Comparison of ENCODE assay signal across 9 cellular contexts in the genomic region with DNA sequence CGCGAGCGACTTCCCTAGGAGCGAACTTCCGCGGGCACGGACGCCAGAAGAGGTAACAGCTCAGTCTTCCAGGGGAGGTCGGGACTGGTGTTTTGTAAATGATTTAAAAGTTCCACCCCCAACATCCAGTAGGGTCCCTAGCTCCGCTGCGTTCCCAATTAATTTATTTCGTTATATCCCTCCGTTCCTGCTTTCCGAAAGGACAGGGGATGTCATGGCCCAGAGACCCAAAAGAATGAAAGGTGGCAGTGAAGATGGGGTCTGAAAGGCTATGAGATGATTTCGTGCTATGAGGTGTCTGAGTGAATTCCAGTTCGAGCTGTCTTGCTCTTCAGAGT.
DNase-seq lines count a peak whose midpoint lies in the region; ATAC-seq lines count a peak whose summit lies in the region.
"Had no signal": no experiment of that assay in that cellular context is flagged by ENCODE, and none has a peak within 500 bp of the region (broad histone marks: within the 10 kb centered on the region; RNA-seq: fewer than 3 reads in every experiment).

No MANE protein-coding gene starts in this region.

- H3K27me3 Mint-ChIP-seq in T-helper 2 cell treated with Interferon-gamma antibody and Interleukin-4, amounts not matched to agents 5 μg/mL and 100 μg/mL, for 36 hours (ENCODE audit: low read depth) = peaks cover 80% of the 10 kb centered on the region
- H3K27me3 Mint-ChIP-seq in activated naive CD8-positive, alpha-beta T cell = peaks cover 27% of the 10 kb centered on the region

- no peaks in the 10 kb centered on the region for H3K9me3 Mint-ChIP-seq in T-helper 2 cell treated with Interferon-gamma antibody and Interleukin-4, amounts not matched to agents 5 μg/mL and 100 μg/mL, for 36 hours
- no peaks in the 10 kb centered on the region for H3K9me3 Mint-ChIP-seq in activated naive CD8-positive, alpha-beta T cell (ENCODE audit: low read depth)
- no peaks in the 10 kb centered on the region for H3K9me3 Mint-ChIP-seq in stimulated activated effector memory CD8-positive, alpha-beta T cell treated with anti-CD3 and anti-CD28 coated beads, Interleukin-12 subunit alpha, Interleukin-12 subunit beta, amount 100 ng/mL, for 72 hours

- peaks cover 6% of the 10 kb centered on the region for H3K4me1 Mint-ChIP-seq in T-helper 2 cell treated with Interferon-gamma antibody and Interleukin-4, amounts not matched to agents 5 μg/mL and 100 μg/mL, for 36 hours (ENCODE audit: low read depth)
- H3K4me1 Mint-ChIP-seq in activated naive CD8-positive, alpha-beta T cell (ENCODE audit: low read depth) = peaks cover 5% of the 10 kb centered on the region
- peaks cover 17% of the 10 kb centered on the region for H3K4me1 Mint-ChIP-seq in stimulated activated effector memory CD8-positive, alpha-beta T cell treated with anti-CD3 and anti-CD28 coated beads, Interleukin-12 subunit alpha, Interleukin-12 subunit beta, amount 100 ng/mL, for 72 hours

- H3K4me3 Mint-ChIP-seq in T-helper 2 cell treated with Interferon-gamma antibody and Interleukin-4, amounts not matched to agents 5 μg/mL and 100 μg/mL, for 36 hours = peak overlapping the region; percentile 65
- H3K4me3 Mint-ChIP-seq in activated naive CD8-positive, alpha-beta T cell = peak overlapping the region; percentile 64
- H3K4me3 Mint-ChIP-seq in stimulated activated effector memory CD8-positive, alpha-beta T cell treated with anti-CD3 and anti-CD28 coated beads, Interleukin-12 subunit alpha, Interleukin-12 subunit beta, amount 100 ng/mL, for 72 hours = peak overlapping the region; percentile 61

- no peak overlapping the region for H3K27ac Mint-ChIP-seq in T-helper 2 cell treated with Interferon-gamma antibody and Interleukin-4, amounts not matched to agents 5 μg/mL and 100 μg/mL, for 36 hours
- H3K27ac Mint-ChIP-seq in activated naive CD8-positive, alpha-beta T cell = no peak overlapping the region
- no peak overlapping the region for H3K27ac Mint-ChIP-seq in stimulated activated effector memory CD8-positive, alpha-beta T cell treated with anti-CD3 and anti-CD28 coated beads, Interleukin-12 subunit alpha, Interleukin-12 subunit beta, amount 100 ng/mL, for 72 hours

- DNase-seq in T-helper 2 cell treated with Interferon-gamma antibody and Interleukin-4, amounts not matched to agents 5 μg/mL and 100 μg/mL, for 36 hours (ENCODE audit: low spot score) = no peak
- DNase-seq in T-helper 2 cell = no peak
- no peak for DNase-seq in stimulated activated effector memory CD8-positive, alpha-beta T cell treated with anti-CD3 and anti-CD28 coated beads, Interleukin-12 subunit alpha, Interleukin-12 subunit beta, amount 100 ng/mL, for 72 hours (ENCODE audit: low spot score in 2 of 2)
- DNase-seq in Kasumi-1 (lab: John Stamatoyannopoulos, UW) = no peak
- DNase-seq in stimulated activated CD4-positive, alpha-beta T cell treated with anti-CD3 and anti-CD28 coated beads, Interleukin-12 subunit alpha, Interleukin-12 subunit beta, amount 100 ng/mL, for 4 hours = no peak
- DNase-seq: NCI-H1694 treated with DMSO at 0.1 percent for 48 hours had no signal

- H3K4me3 ChIP-seq in iPS-11a (ENCODE audit: low read depth, low read length) = peak overlapping the region; percentile 63

- no peak for ATAC-seq in stimulated activated effector memory CD8-positive, alpha-beta T cell treated with anti-CD3 and anti-CD28 coated beads, Interleukin-12 subunit alpha, Interleukin-12 subunit beta, amount 100 ng/mL, for 72 hours
- ATAC-seq in GM19023 (IDR thresholded peaks at IDR 0.05; ENCODE audit: unreplicated experiment) = no peak

- no peaks in the 10 kb centered on the region for H3K36me3 Mint-ChIP-seq in T-helper 2 cell treated with Interferon-gamma antibody and Interleukin-4, amounts not matched to agents 5 μg/mL and 100 μg/mL, for 36 hours (ENCODE audit: low read depth)
- H3K36me3 Mint-ChIP-seq in activated naive CD8-positive, alpha-beta T cell = no peaks in the 10 kb centered on the region
- no peaks in the 10 kb centered on the region for H3K36me3 Mint-ChIP-seq in stimulated activated effector memory CD8-positive, alpha-beta T cell treated with anti-CD3 and anti-CD28 coated beads, Interleukin-12 subunit alpha, Interleukin-12 subunit beta, amount 100 ng/mL, for 72 hours
